ENCODE assay signal across 8 cellular contexts in genomic region chr5:172059661-172060100, GRCh38. TPM values are rescaled to one million over a fixed set of nuclear protein-coding genes. Genes with fewer than 3 reads are reported as not detected.
DNase-seq lines count a peak whose midpoint lies in the region; ATAC-seq and TF ChIP-seq lines count a peak whose summit lies in the region.

No MANE protein-coding gene starts in this region.

- no TSS peak for BruUV-seq in PC-3 (replicated peaks; lab: Mats Ljungman, UMichigan)

- H3K36me3 Mint-ChIP-seq in activated T-cell treated with anti-CD3 and anti-CD28 coated beads, Interleukin-2, amount 50 U/mL, for 24 hours (ENCODE audit: low read depth), result peaks cover 91% of the 10 kb centered on the region

- no peaks in the 10 kb centered on the region for H3K9me3 ChIP-seq in PC-3 (ENCODE audit: low read length)
- H3K9me3 ChIP-seq in stomach, result no peaks in the 10 kb centered on the region

- no peak overlapping the region for H3K4me3 Mint-ChIP-seq in activated T-cell treated with anti-CD3 and anti-CD28 coated beads, Interleukin-2, amount 50 U/mL, for 24 hours

- H3K9me2 ChIP-seq in PC-3 (replicated peaks; ENCODE audit: low read length), result no peaks in the 10 kb centered on the region

- no peak for DNase-seq in activated T-cell treated with anti-CD3 and anti-CD28 coated beads, Interleukin-2, amount 50 U/mL, for 24 hours
- DNase-seq in activated T-cell treated with anti-CD3 and anti-CD28 coated beads, Interleukin-2, amount 50 U/mL, for 48 hours, result no peak
- DNase-seq in PC-3, result peak; percentile 34
- DNase-seq in fibroblast of the aortic adventitia (ENCODE audit: low read depth), result peak; percentile 37
- no peak for DNase-seq in stomach
- no peak for DNase-seq in cerebellum (ENCODE audit: low spot score)
- no peak for DNase-seq in hypothalamus (lab: John Stamatoyannopoulos, UW)

- no peaks in the 10 kb centered on the region for H3K79me2 ChIP-seq in PC-3 (ENCODE audit: low read length)

- peak overlapping the region; percentile 85 for H3K27ac Mint-ChIP-seq in activated T-cell treated with anti-CD3 and anti-CD28 coated beads, Interleukin-2, amount 50 U/mL, for 24 hours

- H3K4me1 Mint-ChIP-seq in activated T-cell treated with anti-CD3 and anti-CD28 coated beads, Interleukin-2, amount 50 U/mL, for 24 hours (ENCODE audit: low read depth), result peaks cover 27% of the 10 kb centered on the region

- H2AFZ ChIP-seq in PC-3 (ENCODE audit: low read length), result no peak overlapping the region

- no peak overlapping the region for H3K4me2 ChIP-seq in PC-3 (ENCODE audit: low read length)

- no peak for TF ChIP-seq EP300 in stomach (IDR thresholded peaks at IDR 0.05)

- intact Hi-C loops in PC-3 (cut with micrococcal nuclease) (loop anchor here (1.0 kb wide), 1 partner anchor 147 kb away; no protein-coding TSS in a partner anchor), stomach (cut with DNase I; ENCODE audit: low total_unique reads) (no loop called here)

- H3F3A ChIP-seq in PC-3 (ENCODE audit: low read length, unreplicated experiment), result no peaks in the 10 kb centered on the region

- H3K4me1 ChIP-seq in PC-3 (ENCODE audit: insufficient read depth, low read length) (no peaks in the 10 kb centered on the region), stomach (no peaks in the 10 kb centered on the region)

- POLR2A ChIA-PET in PC-3 (lab: Charles Lee; ENCODE audit: unreplicated experiment), result no interaction called here

- H3K4me3 ChIP-seq in PC-3 (ENCODE audit: low read length), result no peak overlapping the region
- no peak overlapping the region for H3K4me3 ChIP-seq in fibroblast of the aortic adventitia (ENCODE audit: low read depth, low read length)
- H3K4me3 ChIP-seq in stomach, result no peak overlapping the region

- 69 to 77% (median 73%) methylated on average over 5 of the region's 5 CpGs for WGBS in stomach, 5 donors

- no peak overlapping the region for H3K9ac ChIP-seq in PC-3 (ENCODE audit: low read length)

- H3K27me3 ChIP-seq in PC-3 (ENCODE audit: low read length), result no peaks in the 10 kb centered on the region
- H3K27me3 ChIP-seq in stomach, result no peaks in the 10 kb centered on the region

- no peaks in the 10 kb centered on the region for H3K27me3 Mint-ChIP-seq in activated T-cell treated with anti-CD3 and anti-CD28 coated beads, Interleukin-2, amount 50 U/mL, for 24 hours

- no peak overlapping the region for H3K27ac ChIP-seq in PC-3 (ENCODE audit: low read length)
- H3K27ac ChIP-seq in stomach, result no peak overlapping the region

- H3K36me3 ChIP-seq in PC-3 (ENCODE audit: low read depth, low read length), result peaks cover 6% of the 10 kb centered on the region; the same call in 1 of the 2 replicates
- peaks cover 21 to 97% (median 90%) of the 10 kb centered on the region in 4 donors for H3K36me3 ChIP-seq in stomach

- CTCF ChIA-PET in PC-3 (lab: Charles Lee), result interaction anchor here (0.6 to 1.3 kb wide), 7 partner anchors 12 to 244 kb away, joined by 3 to 11 read pairs (median 6); no protein-coding TSS in a partner anchor

- no peak for TF ChIP-seq POLR2A in stomach (IDR thresholded peaks at IDR 0.05)

- TF ChIP-seq CTCF in PC-3 (conservative IDR thresholded peaks at IDR 0.05; ENCODE audit: low read depth, low read length), result peak; percentile 86
- TF ChIP-seq CTCF in fibroblast of the aortic adventitia (IDR thresholded peaks at IDR 0.05; ENCODE audit: insufficient read depth, low read length), result peak; percentile 65
- TF ChIP-seq CTCF in stomach (IDR thresholded peaks at IDR 0.05), result peak in 5 of 7 experiments; percentile 8 to 54 (median 38)

- no peaks in the 10 kb centered on the region for H3K9me3 Mint-ChIP-seq in activated T-cell treated with anti-CD3 and anti-CD28 coated beads, Interleukin-2, amount 50 U/mL, for 24 hours

- ATAC-seq in PC-3 (peak; percentile 62), GM18511 (IDR thresholded peaks at IDR 0.05; ENCODE audit: unreplicated experiment) (no peak)

- no peaks in the 10 kb centered on the region for H4K20me1 ChIP-seq in PC-3 (ENCODE audit: low read length)

RNA-seq across cellular contexts. Expression of gene FBXW11, which starts 53.2 kb away (rescaled TPM):
- 62.8 and 69.2 TPM in 2 replicates for total RNA-seq in PC-3 (2014; rRNA removed)
- 64.8 and 68.4 TPM in 2 replicates for total RNA-seq in fibroblast of the aortic adventitia (ENCODE audit: low replicate concordance)
- total RNA-seq in stomach, result 100 to 1,000 TPM in 3 of 5 donors, 10 to 100 TPM in 1, 1 to 10 TPM in 1; 4.3 to 117 (median 101) TPM
- polyA plus RNA-seq in stomach, result 10 to 100 TPM in 2 of 3 donors, 1 to 10 TPM in 1; 9.0 to 29.3 (median 19.9) TPM
- 91.2 TPM for total RNA-seq in cerebellum

Comparison
In these comparisons a context has a peak if more than half of its experiments do, and no peak if none do; other contexts are left out.
1. DNase-seq: peak in PC-3 (single experiment) and fibroblast of the aortic adventitia (single experiment); none in activated T-cell treated with anti-CD3 and anti-CD28 coated beads, Interleukin-2, amount 50 U/mL, for 24 hours (single experiment), activated T-cell treated with anti-CD3 and anti-CD28 coated beads, Interleukin-2, amount 50 U/mL, for 48 hours (0 of 2), stomach (single experiment), cerebellum (single experiment) and hypothalamus (0 of 51).
2. Peak in every context shown above with its lines, with median percentiles within 50 percentile points of each other: CTCF ChIP-seq.